18 cellular contexts compared by ENCODE assay signal in genomic region chr10:20776384-20776783, GRCh38.
"Had no signal": no experiment of that assay in that cellular context is flagged by ENCODE, and none has a peak within 500 bp of the region (broad histone marks: within the 10 kb centered on the region; RNA-seq: fewer than 3 reads in every experiment).

No MANE protein-coding gene starts in this region.

- DNase-seq: effector memory CD8-positive, alpha-beta T cell; gastrocnemius medialis; glutamatergic neuron; islet precursor cell; mucosa of descending colon; naive thymus-derived CD8-positive, alpha-beta T cell; posterior cingulate gyrus; sigmoid colon; stimulated activated CD4-positive, alpha-beta T cell treated with anti-CD3 and anti-CD28 coated beads, Interleukin-2, amount 100 ng/mL, for 24 hours; stimulated activated CD4-positive, alpha-beta T cell treated with anti-CD3 and anti-CD28 coated beads, Interleukin-4, amount 100 ng/mL, for 4 hours; stimulated activated naive B cell treated with anti-CD40 and anti-IgM and Interleukin-4, amounts not matched to agents 10 μg/mL and 1 μg/mL and 100 μg/mL, for 72 hours; stimulated activated naive CD8-positive, alpha-beta T cell treated with anti-CD3 and anti-CD28 coated beads, Interleukin-15, amount 100 ng/mL, for 72 hours; testis had no signal

- H3K4me1 ChIP-seq: esophagus muscularis mucosa, gastrocnemius medialis, sigmoid colon, testis had no signal

- H3K27ac ChIP-seq: epithelial cell of prostate, esophagus muscularis mucosa, sigmoid colon, testis had no signal

- H3K9me3 ChIP-seq: esophagus muscularis mucosa, gastrocnemius medialis, mucosa of descending colon, sigmoid colon, testis, tibial nerve had no signal

- ATAC-seq: effector memory CD8-positive, alpha-beta T cell; gastrocnemius medialis; left lobe of liver; mucosa of descending colon; naive thymus-derived CD8-positive, alpha-beta T cell; stimulated activated naive B cell treated with anti-CD40 and anti-IgM and Interleukin-4, amounts not matched to agents 10 μg/mL and 1 μg/mL and 100 μg/mL, for 72 hours; stimulated activated naive CD8-positive, alpha-beta T cell treated with anti-CD3 and anti-CD28 coated beads, Interleukin-15, amount 100 ng/mL, for 72 hours had no signal

- H3K27me3 ChIP-seq: esophagus muscularis mucosa, gastrocnemius medialis, sigmoid colon, testis, tibial nerve had no signal

- H3K36me3 ChIP-seq: esophagus muscularis mucosa, gastrocnemius medialis, sigmoid colon, tibial nerve had no signal

- H3K4me3 ChIP-seq: esophagus muscularis mucosa, gastrocnemius medialis, mucosa of descending colon, sigmoid colon, skin epidermis, testis, tibial nerve had no signal
